8 cellular contexts compared by ENCODE assay signal in genomic region chr17:56833023-56833811, GRCh38. TPM values are rescaled to one million over a fixed set of nuclear protein-coding genes. Genes with fewer than 3 reads are reported as not detected.
DNase-seq lines count a peak whose midpoint lies in the region; TF ChIP-seq lines count a peak whose summit lies in the region.

No MANE protein-coding gene starts in this region.

- H3K4me3 ChIP-seq in sigmoid colon = peak overlapping the region; percentile 62 to 88 (median 78)

- no peak for TF ChIP-seq CTCF in GM10248 (IDR thresholded peaks at IDR 0.05; ENCODE audit: control extremely low read depth, extremely low read depth, low read depth, missing control alignments)
- TF ChIP-seq CTCF in sigmoid colon (IDR thresholded peaks at IDR 0.05) = no peak

- CTCF ChIA-PET in GM10248 (lab: Yijun Ruan, JAX) = interaction anchor here (0.7 to 4.8 kb wide), 6 partner anchors 12 to 106 kb away, joined by 3 to 44 read pairs (median 3); no protein-coding TSS in a partner anchor

- H3K27me3 ChIP-seq in sigmoid colon = no peaks in the 10 kb centered on the region

- H3K27ac ChIP-seq in sigmoid colon = peak overlapping the region; percentile 83 to 95 (median 88)

- H3K36me3 ChIP-seq in sigmoid colon = no peaks in the 10 kb centered on the region

- 0 to 1% methylated on average over 96 of the region's 96 CpGs for WGBS in sigmoid colon, 2 donors

- no peak for TF ChIP-seq EP300 in sigmoid colon (IDR thresholded peaks at IDR 0.05)

- POLR2A ChIA-PET in GM10248 (lab: Yijun Ruan, JAX) = interaction anchor here (0.5 kb wide), 1 partner anchor 14 kb away, joined by 3 read pairs; no protein-coding TSS in a partner anchor

- intact Hi-C loops in sigmoid colon (cut with DNase I) = loop anchor here (10.0 kb wide), 1 partner anchor 262 kb away; no protein-coding TSS in a partner anchor

- H3K4me1 ChIP-seq in sigmoid colon = peaks cover 0 to 50% (median 43%) of the 10 kb centered on the region in 4 donors

- H3K9me3 ChIP-seq in sigmoid colon = no peaks in the 10 kb centered on the region

- DNase-seq in GM10248 (ENCODE audit: extremely low spot score) (peak; percentile 76), H4 (ENCODE audit: low spot score) (peak; percentile 63), Kasumi-1 (lab: John Stamatoyannopoulos, UW) (peak; percentile 83 to 85), T follicular helper cell (ENCODE audit: low read depth) (peak; percentile 57), amniotic stem cell (lab: John Stamatoyannopoulos, UW) (peak; percentile 58), hypothalamus (lab: John Stamatoyannopoulos, UW) (peak in 32 of 51 donors; percentile 7 to 62 (median 34)), sigmoid colon (peak; percentile 77), DMS114 treated with DMSO at 0.1 percent for 48 hours (lab: John Stamatoyannopoulos, UW; ENCODE audit: unreplicated experiment) (no peak)

- no peak for TF ChIP-seq POLR2A in sigmoid colon (IDR thresholded peaks at IDR 0.05)

RNA-seq across cellular contexts. Expression of gene C17orf67, which starts 0.5 kb away (rescaled TPM):
- total RNA-seq in H4 (2014; rRNA removed; shearing (Covaris generic)) = 0.41 and 0.72 TPM in 2 replicates
- 1 to 10 TPM; 1.8 to 2.8 (median 2.1) TPM for total RNA-seq in sigmoid colon
- polyA plus RNA-seq in sigmoid colon = 1 to 10 TPM in 1 of 3 donors, under 1 TPM in 1, not detected in 1; 0.99 to 1.4 TPM

RNA-seq across cellular contexts. Expression of gene DGKE, which starts 0.7 kb away (rescaled TPM):
- 0.37 and 0.64 TPM in 2 replicates for total RNA-seq in H4 (2014; rRNA removed; shearing (Covaris generic))
- 10 to 100 TPM; 20.3 to 33.8 (median 29.2) TPM for total RNA-seq in sigmoid colon
- polyA plus RNA-seq in sigmoid colon = 1 to 10 TPM in 1 of 3 donors, under 1 TPM in 2; 0.60 to 2.5 (median 0.92) TPM

Comparison
In these comparisons a context has a peak if more than half of its experiments do, and no peak if none do; other contexts are left out.
1. RNA of gene DGKE, which starts 0.7 kb away (total RNA-seq): 20.3 to 33.8 TPM in sigmoid colon; 0.37 to 0.64 TPM in H4; every median in the first group is over 10 times any median in the second.